Comparison of ENCODE assay signal across 10 cellular contexts in the genomic region with DNA sequence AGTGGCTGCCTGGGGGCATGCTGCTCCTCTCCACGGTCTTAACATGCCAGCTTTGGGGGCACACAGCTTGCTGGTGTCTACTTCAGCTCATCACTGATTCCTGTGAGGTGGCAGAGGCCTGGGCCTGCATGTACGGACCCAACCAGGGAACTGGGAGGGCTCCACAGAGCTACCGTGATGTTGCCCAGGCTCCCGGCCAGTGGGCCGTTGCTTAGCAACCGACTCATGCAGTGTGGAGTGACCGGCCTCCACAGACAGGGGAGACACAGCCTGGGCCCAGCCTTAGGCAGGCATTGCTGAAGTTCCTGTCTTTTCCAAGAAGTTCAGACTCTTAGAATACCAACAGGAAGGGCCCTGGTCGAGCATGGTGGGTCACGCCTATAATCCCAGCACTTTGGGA. TPM values are rescaled to one million over a fixed set of nuclear protein-coding genes. Genes with fewer than 3 reads are reported as not detected.
DNase-seq lines count a peak whose midpoint lies in the region; ATAC-seq and TF ChIP-seq lines count a peak whose summit lies in the region.
"Had no signal": no experiment of that assay in that cellular context is flagged by ENCODE, and none has a peak within 500 bp of the region (broad histone marks: within the 10 kb centered on the region; RNA-seq: fewer than 3 reads in every experiment).

No MANE protein-coding gene starts in this region.

- peak in 10 of 14 donors; percentile 12 to 83 (median 40) for DNase-seq in C1 segment of cervical spinal cord (lab: John Stamatoyannopoulos, UW)
- peak; percentile 48 to 57 for DNase-seq in SJCRH30
- peak; percentile 58 for DNase-seq in fibroblast of the aortic adventitia (ENCODE audit: low read depth)
- peak; percentile 38 for DNase-seq in myocyte (ENCODE audit: low read depth)
- no peak for DNase-seq in MCF 10A (ENCODE audit: unreplicated experiment)
- no peak for DNase-seq in CD8-positive, alpha-beta T cell
- DNase-seq in NCI-H2107 (lab: John Stamatoyannopoulos, UW) = no peak
- DNase-seq: activated gamma-delta T cell, NCI-H1930 had no signal

- no peak overlapping the region for H3K4me3 Mint-ChIP-seq in MCF 10A (ENCODE audit: unreplicated experiment)
- no peak overlapping the region for H3K4me3 Mint-ChIP-seq in CD8-positive, alpha-beta T cell

- H3K27me3 ChIP-seq in SJCRH30 = no peaks in the 10 kb centered on the region
- no peaks in the 10 kb centered on the region for H3K27me3 ChIP-seq in CD8-positive, alpha-beta T cell (ENCODE audit: insufficient read depth, low read length)

- H3K4me1 ChIP-seq in SJCRH30 = peaks cover 4% of the 10 kb centered on the region; the same call in 1 of the 2 replicates
- H3K4me1 ChIP-seq in CD8-positive, alpha-beta T cell (ENCODE audit: insufficient read depth, low read length) = no peaks in the 10 kb centered on the region

- no peaks in the 10 kb centered on the region for H3K9me3 ChIP-seq in SJCRH30 (replicated peaks)
- H3K9me3 ChIP-seq in CD8-positive, alpha-beta T cell (ENCODE audit: low read length) = no peaks in the 10 kb centered on the region

- POLR2A ChIA-PET in MCF 10A (lab: Yijun Ruan, JAX) = no interaction called here
- POLR2A ChIA-PET in CD8-positive, alpha-beta T cell (lab: Charles Lee) = no interaction called here

- H3K9me3 Mint-ChIP-seq in MCF 10A (ENCODE audit: unreplicated experiment) = no peaks in the 10 kb centered on the region
- no peaks in the 10 kb centered on the region for H3K9me3 Mint-ChIP-seq in CD8-positive, alpha-beta T cell

- H3K36me3 ChIP-seq in SJCRH30 = no peaks in the 10 kb centered on the region
- no peaks in the 10 kb centered on the region for H3K36me3 ChIP-seq in CD8-positive, alpha-beta T cell (ENCODE audit: insufficient read depth, low read length)

- H3K27ac Mint-ChIP-seq in MCF 10A (ENCODE audit: low read depth, unreplicated experiment) = no peak overlapping the region
- H3K27ac Mint-ChIP-seq in CD8-positive, alpha-beta T cell = no peak overlapping the region

- no peak for TF ChIP-seq CTCF in fibroblast of the aortic adventitia (IDR thresholded peaks at IDR 0.05; ENCODE audit: insufficient read depth, low read length)
- TF ChIP-seq CTCF in MCF 10A (IDR thresholded peaks at IDR 0.05; ENCODE audit: unreplicated experiment) = no peak
- TF ChIP-seq CTCF in CD8-positive, alpha-beta T cell (IDR thresholded peaks at IDR 0.05) = no peak

- H3K4me1 Mint-ChIP-seq in MCF 10A (ENCODE audit: insufficient read depth, unreplicated experiment) = no peaks in the 10 kb centered on the region
- H3K4me1 Mint-ChIP-seq in CD8-positive, alpha-beta T cell (ENCODE audit: low read depth) = no peaks in the 10 kb centered on the region

- no TSS peak for BruUV-seq in MCF 10A (replicated peaks; lab: Mats Ljungman, UMichigan)

- intact Hi-C loops in MCF 10A (cut with micrococcal nuclease) = no loop called here
- intact Hi-C loops in CD8-positive, alpha-beta T cell (cut with DNase I, micrococcal nuclease) = no loop called here

- peaks cover under 1% of the 10 kb centered on the region for H3K27me3 Mint-ChIP-seq in MCF 10A (ENCODE audit: insufficient read depth, unreplicated experiment)
- H3K27me3 Mint-ChIP-seq in CD8-positive, alpha-beta T cell (ENCODE audit: low read depth) = no peaks in the 10 kb centered on the region

- CTCF ChIA-PET in MCF 10A (lab: Yijun Ruan, JAX) = interaction anchor here (0.7 to 1.9 kb wide), 2 partner anchors 10 to 24 kb away, joined by 4 to 8 read pairs; no protein-coding TSS in a partner anchor
- CTCF ChIA-PET in CD8-positive, alpha-beta T cell (lab: Charles Lee) = interaction anchor here (1.0 to 1.5 kb wide), 2 partner anchors 8 to 12 kb away, joined by 3 to 4 read pairs; no protein-coding TSS in a partner anchor

- H3K4me3 ChIP-seq in SJCRH30 (no peak overlapping the region), fibroblast of the aortic adventitia (ENCODE audit: low read depth, low read length) (no peak overlapping the region)
- H3K4me3 ChIP-seq in CD8-positive, alpha-beta T cell (ENCODE audit: low read depth, low read length) = no peak overlapping the region

- H3K27ac ChIP-seq in SJCRH30 = no peak overlapping the region
- H3K27ac ChIP-seq in CD8-positive, alpha-beta T cell (ENCODE audit: low read depth, low read length) = no peak overlapping the region

- no peaks in the 10 kb centered on the region for H3K36me3 Mint-ChIP-seq in MCF 10A (ENCODE audit: insufficient read depth, unreplicated experiment)
- H3K36me3 Mint-ChIP-seq in CD8-positive, alpha-beta T cell = no peaks in the 10 kb centered on the region

- ATAC-seq in GM18498 (IDR thresholded peaks at IDR 0.05; ENCODE audit: unreplicated experiment) = no peak
- no peak for ATAC-seq in CD8-positive, alpha-beta T cell

RNA-seq across cellular contexts. Expression of a gene that starts 25.8 kb away (rescaled TPM):
- total RNA-seq in SJCRH30 (2014; rRNA removed; shearing (Covaris generic)) = 12.3 and 13.4 TPM in 2 replicates
- total RNA-seq in fibroblast of the aortic adventitia (ENCODE audit: low replicate concordance) = 2.0 and 4.9 TPM in 2 replicates
- 32.1 and 51.6 TPM in 2 replicates for total RNA-seq in myocyte
- polyA plus RNA-seq in myocyte (2012) = 7.6 TPM
- 1.4 and 2.4 TPM in 2 replicates for total RNA-seq in MCF 10A (2022)
- total RNA-seq in CD8-positive, alpha-beta T cell = 1 to 10 TPM in 1 of 2 experiments, under 1 TPM in 1; 0.72 to 1.8 TPM

Comparison
In these comparisons a context has a peak if more than half of its experiments do, and no peak if none do; other contexts are left out.
1. DNase-seq: peak in C1 segment of cervical spinal cord (10 of 14), SJCRH30 (2 of 2), fibroblast of the aortic adventitia (single experiment) and myocyte (single experiment); none in MCF 10A (single experiment), CD8-positive, alpha-beta T cell (0 of 7) and NCI-H2107 (single experiment).